ENCODE assay signal across 18 cellular contexts in genomic region chr12:116528067-116528466, GRCh38. TPM values are rescaled to one million over a fixed set of nuclear protein-coding genes. Genes with fewer than 3 reads are reported as not detected.
DNase-seq lines count a peak whose midpoint lies in the region; ATAC-seq and TF ChIP-seq lines count a peak whose summit lies in the region.
"Had no signal": no experiment of that assay in that cellular context is flagged by ENCODE, and none has a peak within 500 bp of the region (broad histone marks: within the 10 kb centered on the region; RNA-seq: fewer than 3 reads in every experiment).

No MANE protein-coding gene starts in this region.

- H2AFZ ChIP-seq in fibroblast of lung (ENCODE audit: low read length) = no peak overlapping the region
- no peak overlapping the region for H2AFZ ChIP-seq in Karpas-422 (ENCODE audit: low read length)

- TF ChIP-seq EP300 in sigmoid colon (IDR thresholded peaks at IDR 0.05) = no peak

- CTCF ChIA-PET in activated naive CD4-positive, alpha-beta T cell treated with anti-CD3 and anti-CD28 coated beads, Interleukin-2, amount 10 ng/mL, durations not matched to agents 7 days and 5 days (lab: Charles Lee) = no interaction called here

- 61 to 79% methylated on average over 4 of the region's 4 CpGs for WGBS in sigmoid colon, 2 donors

- H3K4me2 ChIP-seq in fibroblast of lung (ENCODE audit: extremely low read depth, insufficient read depth, low read length) = no peak overlapping the region
- no peak overlapping the region for H3K4me2 ChIP-seq in Karpas-422 (ENCODE audit: low read depth, low read length, poor library complexity, severe bottlenecking)

- H3K27me3 ChIP-seq in RWPE2 (ENCODE audit: insufficient read depth, poor library complexity, severe bottlenecking) (no peaks in the 10 kb centered on the region), fibroblast of lung (ENCODE audit: control insufficient read depth, insufficient read depth, low read length) (no peaks in the 10 kb centered on the region), sigmoid colon (no peaks in the 10 kb centered on the region), Karpas-422 (ENCODE audit: low read length) (no peaks in the 10 kb centered on the region)

- no peak overlapping the region for H3K9ac ChIP-seq in fibroblast of lung (ENCODE audit: insufficient read depth, low read length)
- H3K9ac ChIP-seq in Karpas-422 (ENCODE audit: low read length) = no peak overlapping the region

- H3K27ac Mint-ChIP-seq in activated naive CD4-positive, alpha-beta T cell treated with anti-CD3 and anti-CD28 coated beads, Interleukin-2, amount 10 ng/mL, durations not matched to agents 7 days and 5 days = no peak overlapping the region
- H3K27ac Mint-ChIP-seq: activated T-helper 1 cell treated with anti-CD3 and anti-CD28 coated beads, Interleukin-12 subunit alpha, Interleukin-12 subunit beta, Interleukin-2, Interleukin-4 antibody, amounts not matched to agents 30 ng/mL and 10 ng/mL and 1 ng/mL, durations not matched to agents 14 hours and 24 hours and 36 hours; H9; stimulated activated naive CD8-positive, alpha-beta T cell treated with anti-CD3 and anti-CD28 coated beads, Interleukin-15, Interleukin-2, amounts not matched to agents 100 ng/mL and 50 ng/mL, for 24 hours had no signal

- H4K20me1 ChIP-seq in fibroblast of lung (ENCODE audit: control insufficient read depth, extremely low read depth, insufficient read depth, low read length) (no peaks in the 10 kb centered on the region), Karpas-422 (ENCODE audit: insufficient read depth, low read depth, low read length) (no peaks in the 10 kb centered on the region)

- H3K9me2 ChIP-seq in Karpas-422 (replicated peaks; ENCODE audit: insufficient read depth, low read length) = no peaks in the 10 kb centered on the region

- peaks cover 7% of the 10 kb centered on the region for H3K4me1 Mint-ChIP-seq in activated naive CD4-positive, alpha-beta T cell treated with anti-CD3 and anti-CD28 coated beads, Interleukin-2, amount 10 ng/mL, durations not matched to agents 7 days and 5 days

- H3K4me3 ChIP-seq in RWPE2 (ENCODE audit: severe bottlenecking) = no peak overlapping the region
- no peak overlapping the region for H3K4me3 ChIP-seq in fibroblast of lung (replicated peaks in 1 of 4; ENCODE audit: control extremely low read depth in 1 of 4, insufficient read depth in 1 of 4, low read depth in 3 of 4, low read length in 4 of 4)
- H3K4me3 ChIP-seq in sigmoid colon = no peak overlapping the region
- H3K4me3 ChIP-seq in Karpas-422 (ENCODE audit: low read length) = no peak overlapping the region
- H3K4me3 ChIP-seq: GM12878 had no signal

- no peaks in the 10 kb centered on the region for H3K36me3 ChIP-seq in RWPE2 (ENCODE audit: low read depth)
- H3K36me3 ChIP-seq in fibroblast of lung (ENCODE audit: control insufficient read depth, insufficient read depth, low read length) = no peaks in the 10 kb centered on the region
- H3K36me3 ChIP-seq in sigmoid colon = no peaks in the 10 kb centered on the region
- no peaks in the 10 kb centered on the region for H3K36me3 ChIP-seq in Karpas-422 (ENCODE audit: insufficient read depth, low read length)

- ATAC-seq in RWPE2 (ENCODE audit: low read depth) (peak; percentile 65), GM21723 (IDR thresholded peaks at IDR 0.05; ENCODE audit: unreplicated experiment) (no peak)
- ATAC-seq: GM12878 had no signal

- TF ChIP-seq POLR2A in sigmoid colon (IDR thresholded peaks at IDR 0.05) = no peak

- TF ChIP-seq CTCF in RWPE2 (IDR thresholded peaks at IDR 0.05; ENCODE audit: poor library complexity, severe bottlenecking) (no peak), fibroblast of lung (conservative IDR thresholded peaks at IDR 0.05 in 1 of 2, IDR thresholded peaks at IDR 0.05 in 1 of 2; ENCODE audit: low read depth in 1 of 2, low read length in 2 of 2) (no peak), sigmoid colon (IDR thresholded peaks at IDR 0.05) (no peak)

- intact Hi-C loops in sigmoid colon (cut with DNase I) = no loop called here

- H3K4me3 Mint-ChIP-seq in activated naive CD4-positive, alpha-beta T cell treated with anti-CD3 and anti-CD28 coated beads, Interleukin-2, amount 10 ng/mL, durations not matched to agents 7 days and 5 days = no peak overlapping the region
- H3K4me3 Mint-ChIP-seq: activated T-helper 1 cell treated with anti-CD3 and anti-CD28 coated beads, Interleukin-12 subunit alpha, Interleukin-12 subunit beta, Interleukin-2, Interleukin-4 antibody, amounts not matched to agents 30 ng/mL and 10 ng/mL and 1 ng/mL, durations not matched to agents 14 hours and 24 hours and 36 hours; H9; stimulated activated naive CD8-positive, alpha-beta T cell treated with anti-CD3 and anti-CD28 coated beads, Interleukin-15, Interleukin-2, amounts not matched to agents 100 ng/mL and 50 ng/mL, for 24 hours had no signal

- peak; percentile 87 for DNase-seq in HCEC 1CT
- DNase-seq in RWPE2 (ENCODE audit: low spot score) = no peak
- peak; percentile 46 to 85 for DNase-seq in fibroblast of lung (ENCODE audit: low read depth in 2 of 2)
- no peak for DNase-seq in sigmoid colon
- DNase-seq in NCI-H1930 (lab: John Stamatoyannopoulos, UW) = no peak
- DNase-seq in Karpas-422 = no peak
- DNase-seq in activated naive CD4-positive, alpha-beta T cell treated with anti-CD3 and anti-CD28 coated beads, Interleukin-2, amount 10 ng/mL, durations not matched to agents 7 days and 5 days = no peak
- DNase-seq: activated CD4-positive, CD25-positive, alpha-beta regulatory T cell; central memory CD4-positive, alpha-beta T cell; COR-L47; H9; MM.1S; SIG-M5 had no signal

- H3K79me2 ChIP-seq in fibroblast of lung (ENCODE audit: control insufficient read depth, insufficient read depth, low read length) (no peaks in the 10 kb centered on the region), Karpas-422 (ENCODE audit: low read length) (no peaks in the 10 kb centered on the region)

- H3K27ac ChIP-seq in RWPE2 (ENCODE audit: poor library complexity, severe bottlenecking) = peak overlapping the region; percentile 56
- H3K27ac ChIP-seq in fibroblast of lung (ENCODE audit: insufficient read depth, low read length) = no peak overlapping the region
- peak overlapping the region; percentile 7 to 51 (median 24) for H3K27ac ChIP-seq in sigmoid colon
- no peak overlapping the region for H3K27ac ChIP-seq in Karpas-422 (ENCODE audit: low read length)

- H3K4me1 ChIP-seq in RWPE2 (ENCODE audit: insufficient read depth, poor library complexity, severe bottlenecking) (peaks cover 36% of the 10 kb centered on the region), fibroblast of lung (ENCODE audit: control insufficient read depth, extremely low read depth, insufficient read depth, low read length) (peaks cover 21% of the 10 kb centered on the region), sigmoid colon (peaks cover 0 to 33% (median 30%) of the 10 kb centered on the region in 4 donors), Karpas-422 (ENCODE audit: low read length) (peaks cover 6% of the 10 kb centered on the region)

- peaks cover 61% of the 10 kb centered on the region for H3K27me3 Mint-ChIP-seq in activated naive CD4-positive, alpha-beta T cell treated with anti-CD3 and anti-CD28 coated beads, Interleukin-2, amount 10 ng/mL, durations not matched to agents 7 days and 5 days
- H3K27me3 Mint-ChIP-seq: stimulated activated naive CD8-positive, alpha-beta T cell treated with anti-CD3 and anti-CD28 coated beads, Interleukin-15, Interleukin-2, amounts not matched to agents 100 ng/mL and 50 ng/mL, for 24 hours had no signal

- H3K36me3 Mint-ChIP-seq in activated naive CD4-positive, alpha-beta T cell treated with anti-CD3 and anti-CD28 coated beads, Interleukin-2, amount 10 ng/mL, durations not matched to agents 7 days and 5 days = no peaks in the 10 kb centered on the region

- no peaks in the 10 kb centered on the region for H3K9me3 ChIP-seq in RWPE2 (ENCODE audit: severe bottlenecking)
- H3K9me3 ChIP-seq in fibroblast of lung (ENCODE audit: control insufficient read depth, insufficient read depth, low read depth, low read length) = no peaks in the 10 kb centered on the region
- H3K9me3 ChIP-seq in sigmoid colon = no peaks in the 10 kb centered on the region
- H3K9me3 ChIP-seq in Karpas-422 (ENCODE audit: low read length) = no peaks in the 10 kb centered on the region

- peaks cover 2% of the 10 kb centered on the region for H3K9me3 Mint-ChIP-seq in activated naive CD4-positive, alpha-beta T cell treated with anti-CD3 and anti-CD28 coated beads, Interleukin-2, amount 10 ng/mL, durations not matched to agents 7 days and 5 days
- H3K9me3 Mint-ChIP-seq: activated T-helper 1 cell treated with anti-CD3 and anti-CD28 coated beads, Interleukin-12 subunit alpha, Interleukin-12 subunit beta, Interleukin-2, Interleukin-4 antibody, amounts not matched to agents 30 ng/mL and 10 ng/mL and 1 ng/mL, durations not matched to agents 14 hours and 24 hours and 36 hours; H9; stimulated activated naive CD8-positive, alpha-beta T cell treated with anti-CD3 and anti-CD28 coated beads, Interleukin-15, Interleukin-2, amounts not matched to agents 100 ng/mL and 50 ng/mL, for 24 hours had no signal

RNA-seq across cellular contexts. Expression of gene MAP1LC3B2, which starts 31.1 kb away (rescaled TPM):
- total RNA-seq in fibroblast of lung = 0.51 and 1.2 TPM in 2 replicates
- 0.85 and 1.2 TPM in 2 replicates for polyA plus RNA-seq in fibroblast of lung
- 2.1 and 3.1 TPM in 2 replicates for polyA plus RNA-seq in fibroblast of lung (2012)
- not detected in 2 replicates for polyA minus RNA-seq in fibroblast of lung (ENCODE audit: low replicate concordance)
- total RNA-seq in sigmoid colon = 1 to 10 TPM in 1 of 4 donors, not detected in 3; 1.1 TPM
- 1 to 10 TPM in 2 of 3 donors, under 1 TPM in 1; 0.90 to 6.2 (median 4.8) TPM for polyA plus RNA-seq in sigmoid colon
- total RNA-seq in Karpas-422 (2014; rRNA removed; shearing (Covaris generic); ENCODE audit: low replicate concordance) = 0.32 and 0.71 TPM in 2 replicates
- total RNA-seq: GM12878, liver had no signal

Comparison
In these comparisons a context has a peak if more than half of its experiments do, and no peak if none do; other contexts are left out.
1. DNase-seq: peak in HCEC 1CT (single experiment) and fibroblast of lung (2 of 2); none in RWPE2 (single experiment), sigmoid colon (single experiment), NCI-H1930 (0 of 2), Karpas-422 (single experiment) and activated naive CD4-positive, alpha-beta T cell treated with anti-CD3 and anti-CD28 coated beads, Interleukin-2, amount 10 ng/mL, durations not matched to agents 7 days and 5 days (single experiment).
2. H3K27ac ChIP-seq: peak in RWPE2 (single experiment) and sigmoid colon (4 of 4); none in fibroblast of lung (single experiment) and Karpas-422 (single experiment).